ENCODE assay signal across 2 cellular contexts in the genomic region with DNA sequence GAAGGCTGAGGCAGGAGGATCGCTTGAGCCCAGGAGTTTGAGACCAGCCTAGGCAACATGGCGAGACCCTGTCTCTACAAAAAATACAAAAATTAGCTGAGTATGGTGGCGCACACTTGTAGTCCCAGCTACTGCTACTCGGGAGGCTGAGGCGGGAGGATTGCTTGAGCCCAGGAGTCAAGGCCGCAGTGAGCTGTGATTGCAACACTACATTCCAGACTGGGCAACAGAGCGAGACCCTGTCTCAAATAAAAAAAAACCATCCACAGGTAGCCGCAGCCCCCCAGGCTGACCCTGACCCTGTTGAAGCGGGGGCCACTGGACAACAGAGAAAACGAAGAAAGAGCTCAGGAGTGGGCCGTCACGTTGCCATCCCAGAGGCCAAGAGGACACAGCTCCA.
TF ChIP-seq lines count a peak whose summit lies in the region.

No MANE protein-coding gene starts in this region.

TF ChIP-seq in HepG2, 621 proteins besides CTCF, POLR2A, EP300 and RAD21:
- TF ChIP-seq ATF3 (CRISPR knock-in tag; IDR thresholded peaks at IDR 0.05) = no peak
- TF ChIP-seq ZNF121 (CRISPR knock-in tag; IDR thresholded peaks at IDR 0.05) = peak; percentile 90
- peak; percentile 63 for TF ChIP-seq ZNF770 (CRISPR knock-in tag; IDR thresholded peaks at IDR 0.05)
- peak; percentile 45; the same call in 1 of the 2 replicates for TF ChIP-seq ZNF460 (CRISPR knock-in tag; IDR thresholded peaks at IDR 0.05; ENCODE audit: borderline replicate concordance)
- TF ChIP-seq ZBTB14 (CRISPR knock-in tag; IDR thresholded peaks at IDR 0.05) = no peak

TF ChIP-seq in WTC11, 78 proteins besides CTCF, POLR2A, EP300 and RAD21:
- TF ChIP-seq ZNF138 (CRISPR knock-in tag; conservative IDR thresholded peaks at IDR 0.05) = no peak
- TF ChIP-seq, protein P1, sequence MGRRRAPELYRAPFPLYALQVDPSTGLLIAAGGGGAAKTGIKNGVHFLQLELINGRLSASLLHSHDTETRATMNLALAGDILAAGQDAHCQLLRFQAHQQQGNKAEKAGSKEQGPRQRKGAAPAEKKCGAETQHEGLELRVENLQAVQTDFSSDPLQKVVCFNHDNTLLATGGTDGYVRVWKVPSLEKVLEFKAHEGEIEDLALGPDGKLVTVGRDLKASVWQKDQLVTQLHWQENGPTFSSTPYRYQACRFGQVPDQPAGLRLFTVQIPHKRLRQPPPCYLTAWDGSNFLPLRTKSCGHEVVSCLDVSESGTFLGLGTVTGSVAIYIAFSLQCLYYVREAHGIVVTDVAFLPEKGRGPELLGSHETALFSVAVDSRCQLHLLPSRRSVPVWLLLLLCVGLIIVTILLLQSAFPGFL (CRISPR knock-in tag; IDR thresholded peaks at IDR 0.05; ENCODE audit: borderline replicate concordance) = no peak
- TF ChIP-seq ZNF219 (CRISPR knock-in tag; IDR thresholded peaks at IDR 0.05; ENCODE audit: borderline replicate concordance) = no peak
- no peak for TF ChIP-seq MYBL2 (CRISPR knock-in tag; IDR thresholded peaks at IDR 0.05)
- TF ChIP-seq HMGA2 (CRISPR knock-in tag; IDR thresholded peaks at IDR 0.05) = no peak
- TF ChIP-seq ZNF121 (CRISPR knock-in tag; IDR thresholded peaks at IDR 0.05) = 0 out of 2 replicates have a peak, but pooled peaks have one; percentile 35
- TF ChIP-seq ZSCAN18 (CRISPR knock-in tag; IDR thresholded peaks at IDR 0.05) = no peak
